ENCODE assay signal across 1 cellular context in the genomic region with DNA sequence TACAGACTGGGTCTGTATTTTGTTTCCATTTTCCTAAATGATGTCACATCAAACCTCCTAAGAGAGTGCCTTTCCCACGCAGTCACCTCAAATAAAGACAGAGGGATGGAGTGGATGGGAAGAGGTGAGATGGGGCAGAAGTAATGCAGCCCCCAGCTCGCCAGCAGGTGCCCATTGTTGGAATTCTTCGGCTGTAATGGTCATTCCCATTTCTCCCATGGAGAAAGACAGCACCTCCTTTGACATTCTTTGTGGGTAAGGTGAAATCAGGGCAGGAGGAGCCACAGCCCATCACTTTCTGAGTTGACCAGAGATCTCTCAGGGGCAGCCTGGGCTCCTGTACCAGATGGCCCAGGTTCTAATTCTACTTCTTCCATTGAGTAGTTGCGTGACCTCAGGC.
TF ChIP-seq lines count a peak whose summit lies in the region.

No MANE protein-coding gene starts in this region.

TF ChIP-seq in GM23338, 12 proteins besides CTCF, POLR2A, EP300 and RAD21 (continued from another document):
- TF ChIP-seq, protein P1, sequence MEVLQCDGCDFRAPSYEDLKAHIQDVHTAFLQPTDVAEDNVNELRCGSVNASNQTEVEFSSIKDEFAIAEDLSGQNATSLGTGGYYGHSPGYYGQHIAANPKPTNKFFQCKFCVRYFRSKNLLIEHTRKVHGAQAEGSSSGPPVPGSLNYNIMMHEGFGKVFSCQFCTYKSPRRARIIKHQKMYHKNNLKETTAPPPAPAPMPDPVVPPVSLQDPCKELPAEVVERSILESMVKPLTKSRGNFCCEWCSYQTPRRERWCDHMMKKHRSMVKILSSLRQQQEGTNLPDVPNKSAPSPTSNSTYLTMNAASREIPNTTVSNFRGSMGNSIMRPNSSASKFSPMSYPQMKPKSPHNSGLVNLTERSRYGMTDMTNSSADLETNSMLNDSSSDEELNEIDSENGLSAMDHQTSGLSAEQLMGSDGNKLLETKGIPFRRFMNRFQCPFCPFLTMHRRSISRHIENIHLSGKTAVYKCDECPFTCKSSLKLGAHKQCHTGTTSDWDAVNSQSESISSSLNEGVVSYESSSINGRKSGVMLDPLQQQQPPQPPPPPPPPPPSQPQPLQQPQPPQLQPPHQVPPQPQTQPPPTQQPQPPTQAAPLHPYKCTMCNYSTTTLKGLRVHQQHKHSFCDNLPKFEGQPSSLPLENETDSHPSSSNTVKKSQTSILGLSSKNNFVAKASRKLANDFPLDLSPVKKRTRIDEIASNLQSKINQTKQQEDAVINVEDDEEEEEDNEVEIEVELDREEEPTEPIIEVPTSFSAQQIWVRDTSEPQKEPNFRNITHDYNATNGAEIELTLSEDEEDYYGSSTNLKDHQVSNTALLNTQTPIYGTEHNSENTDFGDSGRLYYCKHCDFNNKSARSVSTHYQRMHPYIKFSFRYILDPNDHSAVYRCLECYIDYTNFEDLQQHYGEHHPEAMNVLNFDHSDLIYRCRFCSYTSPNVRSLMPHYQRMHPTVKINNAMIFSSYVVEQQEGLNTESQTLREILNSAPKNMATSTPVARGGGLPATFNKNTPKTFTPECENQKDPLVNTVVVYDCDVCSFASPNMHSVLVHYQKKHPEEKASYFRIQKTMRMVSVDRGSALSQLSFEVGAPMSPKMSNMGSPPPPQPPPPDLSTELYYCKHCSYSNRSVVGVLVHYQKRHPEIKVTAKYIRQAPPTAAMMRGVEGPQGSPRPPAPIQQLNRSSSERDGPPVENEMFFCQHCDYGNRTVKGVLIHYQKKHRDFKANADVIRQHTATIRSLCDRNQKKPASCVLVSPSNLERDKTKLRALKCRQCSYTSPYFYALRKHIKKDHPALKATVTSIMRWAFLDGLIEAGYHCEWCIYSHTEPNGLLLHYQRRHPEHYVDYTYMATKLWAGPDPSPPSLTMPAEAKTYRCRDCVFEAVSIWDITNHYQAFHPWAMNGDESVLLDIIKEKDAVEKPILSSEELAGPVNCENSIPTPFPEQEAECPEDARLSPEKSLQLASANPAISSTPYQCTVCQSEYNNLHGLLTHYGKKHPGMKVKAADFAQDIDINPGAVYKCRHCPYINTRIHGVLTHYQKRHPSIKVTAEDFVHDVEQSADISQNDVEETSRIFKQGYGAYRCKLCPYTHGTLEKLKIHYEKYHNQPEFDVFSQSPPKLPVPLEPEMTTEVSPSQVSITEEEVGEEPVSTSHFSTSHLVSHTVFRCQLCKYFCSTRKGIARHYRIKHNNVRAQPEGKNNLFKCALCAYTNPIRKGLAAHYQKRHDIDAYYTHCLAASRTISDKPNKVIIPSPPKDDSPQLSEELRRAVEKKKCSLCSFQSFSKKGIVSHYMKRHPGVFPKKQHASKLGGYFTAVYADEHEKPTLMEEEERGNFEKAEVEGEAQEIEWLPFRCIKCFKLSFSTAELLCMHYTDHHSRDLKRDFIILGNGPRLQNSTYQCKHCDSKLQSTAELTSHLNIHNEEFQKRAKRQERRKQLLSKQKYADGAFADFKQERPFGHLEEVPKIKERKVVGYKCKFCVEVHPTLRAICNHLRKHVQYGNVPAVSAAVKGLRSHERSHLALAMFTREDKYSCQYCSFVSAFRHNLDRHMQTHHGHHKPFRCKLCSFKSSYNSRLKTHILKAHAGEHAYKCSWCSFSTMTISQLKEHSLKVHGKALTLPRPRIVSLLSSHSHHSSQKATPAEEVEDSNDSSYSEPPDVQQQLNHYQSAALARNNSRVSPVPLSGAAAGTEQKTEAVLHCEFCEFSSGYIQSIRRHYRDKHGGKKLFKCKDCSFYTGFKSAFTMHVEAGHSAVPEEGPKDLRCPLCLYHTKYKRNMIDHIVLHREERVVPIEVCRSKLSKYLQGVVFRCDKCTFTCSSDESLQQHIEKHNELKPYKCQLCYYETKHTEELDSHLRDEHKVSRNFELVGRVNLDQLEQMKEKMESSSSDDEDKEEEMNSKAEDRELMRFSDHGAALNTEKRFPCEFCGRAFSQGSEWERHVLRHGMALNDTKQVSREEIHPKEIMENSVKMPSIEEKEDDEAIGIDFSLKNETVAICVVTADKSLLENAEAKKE (CRISPR knock-in tag; IDR thresholded peaks at IDR 0.05) = no peak
- TF ChIP-seq POLR2AphosphoS5 (IDR thresholded peaks at IDR 0.05; ENCODE audit: low read depth) (no peak), STAT1 (IDR thresholded peaks at IDR 0.05; ENCODE audit: unreplicated experiment) (no peak), EZH2 (IDR thresholded peaks at IDR 0.05; ENCODE audit: low read depth, unreplicated experiment) (no peak)
- TF ChIP-seq, protein P2, sequence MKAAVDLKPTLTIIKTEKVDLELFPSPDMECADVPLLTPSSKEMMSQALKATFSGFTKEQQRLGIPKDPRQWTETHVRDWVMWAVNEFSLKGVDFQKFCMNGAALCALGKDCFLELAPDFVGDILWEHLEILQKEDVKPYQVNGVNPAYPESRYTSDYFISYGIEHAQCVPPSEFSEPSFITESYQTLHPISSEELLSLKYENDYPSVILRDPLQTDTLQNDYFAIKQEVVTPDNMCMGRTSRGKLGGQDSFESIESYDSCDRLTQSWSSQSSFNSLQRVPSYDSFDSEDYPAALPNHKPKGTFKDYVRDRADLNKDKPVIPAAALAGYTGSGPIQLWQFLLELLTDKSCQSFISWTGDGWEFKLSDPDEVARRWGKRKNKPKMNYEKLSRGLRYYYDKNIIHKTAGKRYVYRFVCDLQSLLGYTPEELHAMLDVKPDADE (IDR thresholded peaks at IDR 0.05) = no peak
TF ChIP-seq in GM23338: peak in this region for 0.
